In genomic region chr14:34461334-34462131, GRCh38 we compare ENCODE assay signal across 1 cellular context.
TF ChIP-seq lines count a peak whose summit lies in the region.

No MANE protein-coding gene starts in this region.

TF ChIP-seq in K562, 482 proteins besides CTCF, POLR2A, EP300 and RAD21 (continued from another document):
- TF ChIP-seq ZBTB40 (IDR thresholded peaks at IDR 0.05) (0 out of 2 replicates have a peak, but pooled peaks have one; percentile 11), ZBTB40 (CRISPR knock-in tag; IDR thresholded peaks at IDR 0.05) (no peak), GABPB1 (CRISPR knock-in tag; IDR thresholded peaks at IDR 0.05) (0 out of 2 replicates have a peak, but pooled peaks have one; percentile 35), NR2C2 (CRISPR knock-in tag; IDR thresholded peaks at IDR 0.05) (no peak), NR2C2 (tag; IDR thresholded peaks at IDR 0.05) (peak; percentile 57), ELF4 (CRISPR knock-in tag; IDR thresholded peaks at IDR 0.05) (no peak), RBM39 (optimal IDR thresholded peaks at IDR 0.05; ENCODE audit: low read depth, low read length) (no peak), SIN3A (IDR thresholded peaks at IDR 0.05; ENCODE audit: borderline replicate concordance in 2 of 2, control insufficient read depth in 1 of 2, low read depth in 2 of 2, low read length in 2 of 2) (peak in 1 of 2 experiments; percentile 42; a peak in 1 of 4 replicates), NR2C1 (IDR thresholded peaks at IDR 0.05) (peak; percentile 37; the same call in 1 of the 2 replicates), NR2C1 (tag; IDR thresholded peaks at IDR 0.05) (no peak), STAG1 (CRISPR knock-in tag; IDR thresholded peaks at IDR 0.05; ENCODE audit: borderline replicate concordance) (no peak), TAF15 (IDR thresholded peaks at IDR 0.05; ENCODE audit: low read depth, low read length) (no peak), ZC3H8 (IDR thresholded peaks at IDR 0.05) (no peak), STAT6 (CRISPR knock-in tag; IDR thresholded peaks at IDR 0.05) (no peak), HMBOX1 (IDR thresholded peaks at IDR 0.05) (peak; percentile 75; the same call in 1 of the 2 replicates), SIN3B (IDR thresholded peaks at IDR 0.05; ENCODE audit: low read depth) (no peak), KDM4B (IDR thresholded peaks at IDR 0.05; ENCODE audit: borderline replicate concordance in 2 of 2, low read depth in 1 of 2) (no peak), NR2F6 (CRISPR knock-in tag; IDR thresholded peaks at IDR 0.05) (no peak), PRDM10 (IDR thresholded peaks at IDR 0.05; ENCODE audit: partially characterized antibody) (peak; percentile 77), ZBTB7A (IDR thresholded peaks at IDR 0.05; ENCODE audit: borderline replicate concordance, control insufficient read depth, low read depth, low read length) (peak; percentile 24; the same call in 1 of the 2 replicates), RNF2 (IDR thresholded peaks at IDR 0.05) (no peak), NONO (IDR thresholded peaks at IDR 0.05; ENCODE audit: low read depth in 2 of 2, low read length in 1 of 2) (peak in 1 of 2 experiments; percentile 55; a peak in 1 of 4 replicates), TFAP4 (CRISPR knock-in tag; IDR thresholded peaks at IDR 0.05; ENCODE audit: borderline replicate concordance) (0 out of 2 replicates have a peak, but pooled peaks have one; percentile 6), ZNF609 (CRISPR knock-in tag; IDR thresholded peaks at IDR 0.05; ENCODE audit: borderline replicate concordance) (no peak), WHSC1 (IDR thresholded peaks at IDR 0.05; ENCODE audit: low read length) (no peak), TFAM (CRISPR knock-in tag; conservative IDR thresholded peaks at IDR 0.05) (no peak), RB1 (IDR thresholded peaks at IDR 0.05; ENCODE audit: low read depth) (0 out of 2 replicates have a peak, but pooled peaks have one; percentile 46)
